Comparison of ENCODE assay signal across 20 cellular contexts in genomic region chr15:26631894-26632293, GRCh38.
A peak's percentile ranks its signal among the peaks of the same experiment; 100 is the strongest.
DNase-seq lines count a peak whose midpoint lies in the region; TF ChIP-seq lines count a peak whose summit lies in the region.
"Had no signal": no experiment of that assay in that cellular context is flagged by ENCODE, and none has a peak within 500 bp of the region (broad histone marks: within the 10 kb centered on the region; RNA-seq: fewer than 3 reads in every experiment).

No MANE protein-coding gene starts in this region.

- H3K4me1 ChIP-seq in iPS DF 6.9 (ENCODE audit: control insufficient read depth, insufficient read depth, low read length) (peaks cover 3% of the 10 kb centered on the region; the same call in 1 of the 2 replicates), testis (no peaks in the 10 kb centered on the region), breast epithelium (no peaks in the 10 kb centered on the region)

- H3K27me3 ChIP-seq in WERI-Rb-1 (ENCODE audit: insufficient read depth, low read depth, severe bottlenecking) = no peaks in the 10 kb centered on the region
- no peaks in the 10 kb centered on the region for H3K27me3 ChIP-seq in iPS DF 6.9 (ENCODE audit: control insufficient read depth, insufficient read depth, low read length)
- no peaks in the 10 kb centered on the region for H3K27me3 ChIP-seq in testis
- H3K27me3 ChIP-seq in breast epithelium = no peaks in the 10 kb centered on the region
- H3K27me3 ChIP-seq: BE2C had no signal

- H3K4me3 Mint-ChIP-seq in activated naive CD4-positive, alpha-beta T cell treated with anti-CD3 and anti-CD28 coated beads, Interleukin-2, amount 10 ng/mL, durations not matched to agents 7 days and 5 days = no peak overlapping the region
- H3K4me3 Mint-ChIP-seq: CD4-positive, CD25-positive, alpha-beta regulatory T cell had no signal

- no CpG with 5 or more reads among the region's 6 CpGs for WGBS in iPS DF 6.9 (ENCODE audit: insufficient coverage, insufficient read length)
- whole genome bisulfite sequencing in testis, 2 donors = 68 to 80% methylated on average over 6 of the region's 6 CpGs

- H3K36me3 Mint-ChIP-seq in activated naive CD4-positive, alpha-beta T cell treated with anti-CD3 and anti-CD28 coated beads, Interleukin-2, amount 10 ng/mL, durations not matched to agents 7 days and 5 days = no peaks in the 10 kb centered on the region
- H3K36me3 Mint-ChIP-seq: CD4-positive, CD25-positive, alpha-beta regulatory T cell had no signal

- TF ChIP-seq CTCF in WERI-Rb-1 (IDR thresholded peaks at IDR 0.05; ENCODE audit: low read depth, low read length) (peak; percentile 33; the same call in 1 of the 2 replicates), testis (IDR thresholded peaks at IDR 0.05) (no peak), breast epithelium (IDR thresholded peaks at IDR 0.05) (no peak)

- no peaks in the 10 kb centered on the region for H3K4me1 Mint-ChIP-seq in activated naive CD4-positive, alpha-beta T cell treated with anti-CD3 and anti-CD28 coated beads, Interleukin-2, amount 10 ng/mL, durations not matched to agents 7 days and 5 days

- CTCF ChIA-PET in activated naive CD4-positive, alpha-beta T cell treated with anti-CD3 and anti-CD28 coated beads, Interleukin-2, amount 10 ng/mL, durations not matched to agents 7 days and 5 days (lab: Charles Lee) = no interaction called here

- H3K27ac ChIP-seq in WERI-Rb-1 (no peak overlapping the region), iPS DF 6.9 (ENCODE audit: low read length) (peak overlapping the region; percentile 23), testis (no peak overlapping the region), breast epithelium (no peak overlapping the region)
- H3K27ac ChIP-seq: GM23248 had no signal

- peak; percentile 4 for DNase-seq in HT-29 (ENCODE audit: low spot score)
- no peak for DNase-seq in WERI-Rb-1
- no peak for DNase-seq in iPS DF 6.9 (ENCODE audit: low read depth, low spot score)
- DNase-seq in testis = peak; percentile 21
- no peak for DNase-seq in breast epithelium (ENCODE audit: low spot score in 2 of 2)
- DNase-seq in posterior cingulate gyrus = no peak
- no peak for DNase-seq in activated naive CD4-positive, alpha-beta T cell treated with anti-CD3 and anti-CD28 coated beads, Interleukin-2, amount 10 ng/mL, durations not matched to agents 7 days and 5 days
- DNase-seq: BE2C; CD4-positive, CD25-positive, alpha-beta regulatory T cell; DMS79; GM23248; MM.1S; NCI-H1048; NCI-H1417 treated with DMSO at 0.1 percent for 48 hours; NCI-H187; NCI-H446 treated with DMSO at 0.1 percent for 48 hours; NCI-H526 treated with DMSO at 0.1 percent for 48 hours; PC-3; Right ventricle myocardium superior had no signal

- intact Hi-C loops in testis (cut with DNase I; ENCODE audit: low total_unique reads) = no loop called here
- intact Hi-C loops in breast epithelium (cut with DNase I; ENCODE audit: low total_unique reads) = no loop called here
- intact Hi-C loops in posterior cingulate gyrus (cut with DNase I) = no loop called here

- H3K9me3 ChIP-seq in WERI-Rb-1 (ENCODE audit: severe bottlenecking) (no peaks in the 10 kb centered on the region), iPS DF 6.9 (ENCODE audit: control insufficient read depth, insufficient read depth, low read length) (no peaks in the 10 kb centered on the region), testis (no peaks in the 10 kb centered on the region), breast epithelium (peaks cover 7 to 14% of the 10 kb centered on the region in 2 donors)
- H3K9me3 ChIP-seq: BE2C had no signal

- TF ChIP-seq POLR2A in testis (IDR thresholded peaks at IDR 0.05) (no peak), breast epithelium (IDR thresholded peaks at IDR 0.05) (no peak)

- no peak overlapping the region for H3K27ac Mint-ChIP-seq in activated naive CD4-positive, alpha-beta T cell treated with anti-CD3 and anti-CD28 coated beads, Interleukin-2, amount 10 ng/mL, durations not matched to agents 7 days and 5 days
- H3K27ac Mint-ChIP-seq: CD4-positive, CD25-positive, alpha-beta regulatory T cell had no signal

- H3K36me3 ChIP-seq in WERI-Rb-1 (no peaks in the 10 kb centered on the region; the same call in 1 of the 2 replicates), iPS DF 6.9 (ENCODE audit: control insufficient read depth, insufficient read depth, low read length) (no peaks in the 10 kb centered on the region), testis (ENCODE audit: low read depth, missing control alignments) (no peaks in the 10 kb centered on the region), breast epithelium (no peaks in the 10 kb centered on the region)
- H3K36me3 ChIP-seq: BE2C had no signal

- H3K4me3 ChIP-seq in WERI-Rb-1 (ENCODE audit: low read depth, low read length) (no peak overlapping the region), iPS DF 6.9 (ENCODE audit: low read length) (no peak overlapping the region), testis (no peak overlapping the region), breast epithelium (no peak overlapping the region)
- H3K4me3 ChIP-seq: GM23248, K562 had no signal

- no peaks in the 10 kb centered on the region for H3K27me3 Mint-ChIP-seq in activated naive CD4-positive, alpha-beta T cell treated with anti-CD3 and anti-CD28 coated beads, Interleukin-2, amount 10 ng/mL, durations not matched to agents 7 days and 5 days
- H3K27me3 Mint-ChIP-seq: CD4-positive, CD25-positive, alpha-beta regulatory T cell had no signal

- peaks cover 26% of the 10 kb centered on the region for H3K9me3 Mint-ChIP-seq in activated naive CD4-positive, alpha-beta T cell treated with anti-CD3 and anti-CD28 coated beads, Interleukin-2, amount 10 ng/mL, durations not matched to agents 7 days and 5 days

Comparison
In these comparisons a context has a peak if more than half of its experiments do, and no peak if none do; other contexts are left out.
1. DNase-seq: peak in HT-29 (single experiment) and testis (single experiment); none in WERI-Rb-1 (single experiment), iPS DF 6.9 (single experiment), breast epithelium (0 of 2), posterior cingulate gyrus (0 of 10) and activated naive CD4-positive, alpha-beta T cell treated with anti-CD3 and anti-CD28 coated beads, Interleukin-2, amount 10 ng/mL, durations not matched to agents 7 days and 5 days (single experiment).